Comparison of ENCODE assay signal across 15 cellular contexts in the genomic region with DNA sequence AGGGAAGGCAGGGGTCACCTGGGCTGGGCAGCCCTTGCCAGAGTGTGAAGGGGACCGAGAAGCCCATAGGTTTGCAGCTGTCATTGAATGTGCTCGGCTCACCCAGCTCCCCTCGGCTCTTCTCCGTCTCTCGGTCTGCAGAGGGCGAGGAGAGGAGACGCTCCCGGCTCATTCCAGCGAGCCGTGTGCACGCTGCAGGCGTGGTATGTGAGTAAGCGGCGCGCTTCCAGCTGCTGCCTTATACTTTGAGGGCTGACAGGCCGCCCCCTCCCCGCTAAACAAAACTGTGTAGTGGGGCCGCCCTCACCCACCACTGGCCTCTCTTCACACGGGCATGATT. TPM values are rescaled to one million over a fixed set of nuclear protein-coding genes. Genes with fewer than 3 reads are reported as not detected.
A peak's percentile ranks its signal among the peaks of the same experiment; 100 is the strongest.
DNase-seq lines count a peak whose midpoint lies in the region; ATAC-seq and TF ChIP-seq lines count a peak whose summit lies in the region.
"Had no signal": no experiment of that assay in that cellular context is flagged by ENCODE, and none has a peak within 500 bp of the region (broad histone marks: within the 10 kb centered on the region; RNA-seq: fewer than 3 reads in every experiment).

No MANE protein-coding gene starts in this region.

- no peaks in the 10 kb centered on the region for H4K20me1 ChIP-seq in OCI-LY7 (ENCODE audit: insufficient read depth, low read length)

- H3K79me2 ChIP-seq in OCI-LY7 (ENCODE audit: insufficient read depth, low read depth, low read length) (no peaks in the 10 kb centered on the region), parathyroid adenoma (no peaks in the 10 kb centered on the region)

- no peak overlapping the region for H3K27ac ChIP-seq in OCI-LY7 (ENCODE audit: low read depth, low read length, poor library complexity, severe bottlenecking)
- no peak overlapping the region for H3K27ac ChIP-seq in right cardiac atrium (ENCODE audit: low read length)
- no peak overlapping the region for H3K27ac ChIP-seq in parathyroid adenoma
- no peak overlapping the region for H3K27ac ChIP-seq in psoas muscle
- H3K27ac ChIP-seq: 22Rv1, esophagus muscularis mucosa, thoracic aorta had no signal

- H3K9me2 ChIP-seq in OCI-LY7 (ENCODE audit: insufficient read depth, low read length) = no peaks in the 10 kb centered on the region

- peak; percentile 34 to 53 for ATAC-seq in right cardiac atrium
- ATAC-seq in psoas muscle = no peak
- no peak for ATAC-seq in GM18861 (IDR thresholded peaks at IDR 0.05; ENCODE audit: unreplicated experiment)

- H3K9me3 ChIP-seq in OCI-LY7 (ENCODE audit: low read length) = no peaks in the 10 kb centered on the region
- H3K9me3 ChIP-seq in right cardiac atrium (ENCODE audit: control insufficient read depth, low read length) = no peaks in the 10 kb centered on the region
- no peaks in the 10 kb centered on the region for H3K9me3 ChIP-seq in parathyroid adenoma (ENCODE audit: control insufficient read depth, low read length)
- H3K9me3 ChIP-seq in psoas muscle = no peaks in the 10 kb centered on the region
- H3K9me3 ChIP-seq: esophagus muscularis mucosa, thoracic aorta had no signal

- no peak overlapping the region for H3K9ac ChIP-seq in parathyroid adenoma

- WGBS in right cardiac atrium = 35% methylated on average over 19 of the region's 19 CpGs
- WGBS in psoas muscle, 3 donors = 37 to 46% (median 40%) methylated on average over 7 to 19 of the region's 19 CpGs

- no peak overlapping the region for H3K4me3 ChIP-seq in OCI-LY7 (ENCODE audit: low read depth, low read length, poor library complexity, severe bottlenecking)
- H3K4me3 ChIP-seq in right cardiac atrium (ENCODE audit: low read length) = no peak overlapping the region
- H3K4me3 ChIP-seq in parathyroid adenoma (ENCODE audit: low read depth, low read length) = no peak overlapping the region
- H3K4me3 ChIP-seq in psoas muscle = no peak overlapping the region
- H3K4me3 ChIP-seq: esophagus muscularis mucosa, thoracic aorta had no signal

- H3K4me1 ChIP-seq in OCI-LY7 (ENCODE audit: insufficient read depth, low read length, poor library complexity, severe bottlenecking) (peaks cover 53% of the 10 kb centered on the region), right cardiac atrium (ENCODE audit: control insufficient read depth, insufficient read depth, low read length) (no peaks in the 10 kb centered on the region), parathyroid adenoma (peaks cover 2% of the 10 kb centered on the region), psoas muscle (no peaks in the 10 kb centered on the region)

- H3K27me3 ChIP-seq in right cardiac atrium (ENCODE audit: control insufficient read depth, insufficient read depth) (no peaks in the 10 kb centered on the region), parathyroid adenoma (ENCODE audit: control insufficient read depth, insufficient read depth, low read length) (no peaks in the 10 kb centered on the region), psoas muscle (ENCODE audit: insufficient read depth in 3 of 3, low read length in 2 of 3) (peaks cover 0 to 12% (median 2%) of the 10 kb centered on the region in 3 donors)
- H3K27me3 ChIP-seq: esophagus muscularis mucosa had no signal

- TF ChIP-seq CTCF in OCI-LY7 (conservative IDR thresholded peaks at IDR 0.05; ENCODE audit: low read length) (no peak), parathyroid adenoma (IDR thresholded peaks at IDR 0.05) (no peak), psoas muscle (IDR thresholded peaks at IDR 0.05) (no peak)

- peak; percentile 35 for DNase-seq in DMS 273 (lab: John Stamatoyannopoulos, UW; ENCODE audit: unreplicated experiment)
- DNase-seq in DMS 273 treated with DMSO at 0.1 percent for 48 hours (lab: John Stamatoyannopoulos, UW) = no peak
- DNase-seq in OCI-LY7 (ENCODE audit: low spot score) = no peak
- DNase-seq in right cardiac atrium = peak in 2 of 3 donors; percentile 58 to 63
- no peak for DNase-seq in psoas muscle
- no peak for DNase-seq in hippocampal formation (lab: John Stamatoyannopoulos, UW)
- DNase-seq: activated naive CD4-positive, alpha-beta T cell; Calu3; MM.1S; small intestine had no signal

- CTCF ChIA-PET in OCI-LY7 (lab: Charles Lee; ENCODE audit: unreplicated experiment) = no interaction called here

- POLR2A ChIA-PET in OCI-LY7 (lab: Charles Lee) = interaction anchor here (0.5 kb wide), 1 partner anchor 11 kb away, joined by 3 read pairs; no protein-coding TSS in a partner anchor

- intact Hi-C loops in OCI-LY7 (cut with micrococcal nuclease; ENCODE audit: unreplicated experiment) = no loop called here
- intact Hi-C loops in right cardiac atrium (cut with DNase I) = no loop called here
- intact Hi-C loops in psoas muscle (cut with DNase I) = no loop called here

- no peak overlapping the region for H2AFZ ChIP-seq in OCI-LY7 (ENCODE audit: low read length)
- peak overlapping the region; percentile 68 for H2AFZ ChIP-seq in parathyroid adenoma

- no TSS peak for BruUV-seq in OCI-LY7 (replicated peaks; lab: Mats Ljungman, UMichigan)

- H3K36me3 ChIP-seq in OCI-LY7 (ENCODE audit: insufficient read depth, low read length) = no peaks in the 10 kb centered on the region
- no peaks in the 10 kb centered on the region for H3K36me3 ChIP-seq in parathyroid adenoma (ENCODE audit: control insufficient read depth, insufficient read depth, low read length)
- no peaks in the 10 kb centered on the region for H3K36me3 ChIP-seq in psoas muscle (ENCODE audit: insufficient read depth in 1 of 2, low read depth in 1 of 2)
- H3K36me3 ChIP-seq: esophagus muscularis mucosa, thoracic aorta had no signal

- H3K4me2 ChIP-seq in OCI-LY7 (ENCODE audit: low read length) (0 out of 2 replicates have a peak overlapping the region, but pooled peaks have one; percentile 86), parathyroid adenoma (ENCODE audit: low read length) (no peak overlapping the region)

RNA-seq across cellular contexts. Expression of a gene that starts 23.0 kb away (rescaled TPM):
- 1.6 and 1.7 TPM in 2 replicates for total RNA-seq in OCI-LY7 (2014; rRNA removed; shearing (Covaris generic))
- total RNA-seq in OCI-LY7 (2022) (4.9 and 5.4 TPM in 2 replicates), right cardiac atrium (10 to 100 TPM; 10.9 to 13.8 (median 11.5) TPM), psoas muscle (1 to 10 TPM; 4.5 to 6.2 (median 5.9) TPM)
- polyA plus RNA-seq in right cardiac atrium (5.0 TPM), psoas muscle (1 to 10 TPM in 2 of 3 donors, under 1 TPM in 1; 0.96 to 4.3 (median 1.8) TPM)

RNA-seq across cellular contexts. Expression of a gene that starts 53.5 kb away (rescaled TPM):
- 21.9 and 33.8 TPM in 2 replicates for total RNA-seq in OCI-LY7 (2014; rRNA removed; shearing (Covaris generic))
- total RNA-seq in OCI-LY7 (2022) = 22.3 and 29.5 TPM in 2 replicates
- total RNA-seq in right cardiac atrium = 10 to 100 TPM in 1 of 4 donors, 1 to 10 TPM in 3; 8.1 to 11.2 (median 8.5) TPM
- 6.2 TPM for polyA plus RNA-seq in right cardiac atrium
- 10 to 100 TPM; 15.2 to 18.9 (median 16.2) TPM for total RNA-seq in psoas muscle
- 10 to 100 TPM; 14.7 to 23.1 (median 18.1) TPM for polyA plus RNA-seq in psoas muscle

Comparison
In these comparisons a context has a peak if more than half of its experiments do, and no peak if none do; other contexts are left out.
1. DNase-seq: peak in DMS 273 (single experiment) and right cardiac atrium (2 of 3); none in DMS 273 treated with DMSO at 0.1 percent for 48 hours (single experiment), OCI-LY7 (single experiment), psoas muscle (0 of 2) and hippocampal formation (0 of 2).
2. ATAC-seq: peak in right cardiac atrium (2 of 2); none in psoas muscle (0 of 4) and GM18861 (single experiment).